In the genomic region with DNA sequence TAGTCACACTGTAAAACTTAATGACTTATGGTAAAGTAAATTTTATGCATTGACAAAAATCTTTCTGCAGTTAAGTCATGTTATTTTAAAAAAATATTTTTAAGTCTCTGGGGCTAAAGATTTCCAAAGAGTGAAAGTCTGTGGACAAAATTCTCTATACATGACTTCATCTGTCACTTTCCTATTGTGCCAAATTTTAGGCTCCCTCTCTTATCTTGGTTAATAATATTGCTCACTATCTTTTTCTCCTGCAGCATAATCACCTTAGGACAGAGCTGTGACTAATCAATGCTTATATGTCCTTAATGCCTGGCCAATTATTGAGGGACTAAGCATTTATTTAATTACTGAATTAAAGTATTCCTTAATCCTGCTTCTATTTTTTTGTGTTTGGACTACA, we compare ENCODE assay signal across 26 cellular contexts. TPM values are rescaled to one million over a fixed set of nuclear protein-coding genes. Genes with fewer than 3 reads are reported as not detected.
DNase-seq lines count a peak whose midpoint lies in the region; ATAC-seq and TF ChIP-seq lines count a peak whose summit lies in the region.
"Had no signal": no experiment of that assay in that cellular context is flagged by ENCODE, and none has a peak within 500 bp of the region (broad histone marks: within the 10 kb centered on the region; RNA-seq: fewer than 3 reads in every experiment).

No MANE protein-coding gene starts in this region.

- H3K27me3 ChIP-seq in ascending aorta (no peaks in the 10 kb centered on the region), mesenchymal stem cell (ENCODE audit: control insufficient read depth in 1 of 2, insufficient read depth in 1 of 2, low read length in 2 of 2) (no peaks in the 10 kb centered on the region), vagina (no peaks in the 10 kb centered on the region), upper lobe of left lung (no peaks in the 10 kb centered on the region), mesendoderm (ENCODE audit: insufficient read depth, low read length, poor library complexity) (no peaks in the 10 kb centered on the region)
- H3K27me3 ChIP-seq: breast epithelium, neutrophil, SJSA1 had no signal

- H2BK5ac ChIP-seq in mesenchymal stem cell (ENCODE audit: low read depth, low read length, poor library complexity, severe bottlenecking) = no peak overlapping the region
- H2BK5ac ChIP-seq in mesendoderm (ENCODE audit: low read length) = no peak overlapping the region

- H2BK15ac ChIP-seq in mesenchymal stem cell (ENCODE audit: low read depth, poor library complexity, severe bottlenecking) = no peak overlapping the region
- H2BK15ac ChIP-seq in mesendoderm (replicated peaks; ENCODE audit: low read depth) = no peak overlapping the region

- H3K36me3 ChIP-seq in ascending aorta = no peaks in the 10 kb centered on the region
- no peaks in the 10 kb centered on the region for H3K36me3 ChIP-seq in mesenchymal stem cell (ENCODE audit: control insufficient read depth in 1 of 2, insufficient read depth in 2 of 2, low read depth in 1 of 2, low read length in 2 of 2)
- H3K36me3 ChIP-seq in vagina = no peaks in the 10 kb centered on the region
- no peaks in the 10 kb centered on the region for H3K36me3 ChIP-seq in upper lobe of left lung
- H3K36me3 ChIP-seq in mesendoderm (ENCODE audit: control insufficient read depth, insufficient read depth, low read length) = no peaks in the 10 kb centered on the region
- H3K36me3 ChIP-seq: breast epithelium, neutrophil, SJSA1, WERI-Rb-1 had no signal

- H2AK5ac ChIP-seq in mesenchymal stem cell (ENCODE audit: low read length, severe bottlenecking) (no peak overlapping the region), mesendoderm (ENCODE audit: low read length) (no peak overlapping the region)

- H3K4me1 ChIP-seq in ascending aorta = peaks cover 3 to 29% of the 10 kb centered on the region in 2 donors
- H3K4me1 ChIP-seq in mesenchymal stem cell (ENCODE audit: control insufficient read depth, insufficient read depth, low read depth, low read length) = peaks cover 2% of the 10 kb centered on the region
- H3K4me1 ChIP-seq in vagina = peaks cover 52% of the 10 kb centered on the region
- peaks cover 6 to 36% (median 9%) of the 10 kb centered on the region in 4 donors for H3K4me1 ChIP-seq in upper lobe of left lung
- no peaks in the 10 kb centered on the region for H3K4me1 ChIP-seq in mesendoderm (ENCODE audit: control insufficient read depth, low read depth, low read length)
- H3K4me1 ChIP-seq: breast epithelium had no signal

- H3K14ac ChIP-seq in mesenchymal stem cell (ENCODE audit: low read length in 2 of 2) = no peak overlapping the region

- H3K9me3 ChIP-seq in ascending aorta (no peaks in the 10 kb centered on the region), mesenchymal stem cell (ENCODE audit: control insufficient read depth, low read length) (no peaks in the 10 kb centered on the region), vagina (no peaks in the 10 kb centered on the region), upper lobe of left lung (no peaks in the 10 kb centered on the region)
- H3K9me3 ChIP-seq: breast epithelium, neutrophil, psoas muscle, SJSA1 had no signal

- no peak overlapping the region for H4K5ac ChIP-seq in mesendoderm (ENCODE audit: low read length)

- H3K23ac ChIP-seq in mesenchymal stem cell (ENCODE audit: low read length in 2 of 2) (no peak overlapping the region), mesendoderm (ENCODE audit: low read length) (no peak overlapping the region)

- no peak for ATAC-seq in upper lobe of left lung (ENCODE audit: low FRiP score in 2 of 2)
- ATAC-seq: activated CD8-positive, alpha-beta T cell treated with anti-CD3 and anti-CD28 coated beads, Interleukin-2, amount 10 ng/mL, durations not matched to agents 7 days and 5 days; HepG2; left colon; psoas muscle had no signal

- H3K9ac ChIP-seq in mesenchymal stem cell (ENCODE audit: low read length) (peak overlapping the region; percentile 73), mesendoderm (ENCODE audit: low read length) (no peak overlapping the region)

- H3K18ac ChIP-seq in mesenchymal stem cell (ENCODE audit: low read depth in 1 of 2, low read length in 2 of 2) (no peak overlapping the region), mesendoderm (ENCODE audit: low read length) (no peak overlapping the region)

- no peak overlapping the region for H4K8ac ChIP-seq in mesenchymal stem cell (ENCODE audit: low read length)
- no peak overlapping the region for H4K8ac ChIP-seq in mesendoderm (ENCODE audit: low read depth, low read length)

- no peak overlapping the region for H2AFZ ChIP-seq in mesenchymal stem cell (ENCODE audit: low read depth, low read length)

- no peak overlapping the region for H3K56ac ChIP-seq in mesendoderm (ENCODE audit: low read length)

- H3K79me2 ChIP-seq in mesendoderm (ENCODE audit: control insufficient read depth, insufficient read depth, low read length) = no peaks in the 10 kb centered on the region

- no peak overlapping the region for H2BK12ac ChIP-seq in mesenchymal stem cell (ENCODE audit: low read length in 2 of 2)

- H2BK120ac ChIP-seq in mesenchymal stem cell (ENCODE audit: low read depth, low read length) (no peak overlapping the region), mesendoderm (ENCODE audit: low read depth, low read length) (no peak overlapping the region)

- no peak overlapping the region for H3K4ac ChIP-seq in mesenchymal stem cell (ENCODE audit: low read depth in 1 of 2, low read length in 2 of 2)
- no peak overlapping the region for H3K4ac ChIP-seq in mesendoderm (ENCODE audit: low read depth, low read length)

- H4K91ac ChIP-seq in mesenchymal stem cell (ENCODE audit: low read length) = no peak overlapping the region

- H3K4me3 ChIP-seq in ascending aorta = no peak overlapping the region
- peak overlapping the region in 1 of 2 experiments; percentile 16 for H3K4me3 ChIP-seq in mesenchymal stem cell (ENCODE audit: insufficient read depth in 1 of 2, low read depth in 1 of 2, low read length in 2 of 2)
- no peak overlapping the region for H3K4me3 ChIP-seq in vagina
- no peak overlapping the region for H3K4me3 ChIP-seq in upper lobe of left lung
- no peak overlapping the region for H3K4me3 ChIP-seq in mesendoderm (ENCODE audit: low read length)
- H3K4me3 ChIP-seq: breast epithelium, psoas muscle, SJSA1 had no signal

- DNase-seq in NCI-H1694 treated with DMSO at 0.1 percent for 48 hours (lab: John Stamatoyannopoulos, UW) = peak; percentile 30
- DNase-seq in NCI-H1694 (lab: John Stamatoyannopoulos, UW) = no peak
- no peak for DNase-seq in ascending aorta (ENCODE audit: low spot score in 2 of 2)
- no peak for DNase-seq in mesenchymal stem cell
- no peak for DNase-seq in vagina (ENCODE audit: extremely low spot score in 2 of 2)
- DNase-seq in upper lobe of left lung = no peak
- no peak for DNase-seq in mesendoderm
- DNase-seq in NCI-H748 (lab: John Stamatoyannopoulos, UW; ENCODE audit: unreplicated experiment) = no peak
- DNase-seq: 8988T; activated CD4-positive, alpha-beta T cell treated with anti-CD3 and anti-CD28 coated beads for 4 hours; activated CD8-positive, alpha-beta T cell treated with anti-CD3 and anti-CD28 coated beads, Interleukin-2, amount 10 ng/mL, durations not matched to agents 7 days and 5 days; activated naive CD4-positive, alpha-beta T cell treated with anti-CD3 and anti-CD28 coated beads for 36 hours; CD4-positive, alpha-beta memory T cell; immature natural killer cell; Karpas-422; left colon; NCI-H1436 treated with DMSO at 0.1 percent for 48 hours; NCI-H774; psoas muscle; stimulated activated CD4-positive, alpha-beta T cell treated with anti-CD3 and anti-CD28 coated beads, Interleukin-4, amount 100 ng/mL, for 4 hours; WERI-Rb-1 had no signal

- no peak overlapping the region for H3K4me2 ChIP-seq in mesenchymal stem cell (ENCODE audit: low read length, poor library complexity, severe bottlenecking)
- H3K4me2 ChIP-seq in mesendoderm (ENCODE audit: low read length) = no peak overlapping the region

- peaks cover 5% of the 10 kb centered on the region for H3K79me1 ChIP-seq in mesenchymal stem cell (replicated peaks; ENCODE audit: low read length, poor library complexity, severe bottlenecking)
- H3K79me1 ChIP-seq in mesendoderm (ENCODE audit: low read length) = no peaks in the 10 kb centered on the region

- TF ChIP-seq CTCF in ascending aorta (IDR thresholded peaks at IDR 0.05) (no peak), vagina (IDR thresholded peaks at IDR 0.05) (no peak), upper lobe of left lung (IDR thresholded peaks at IDR 0.05) (no peak)

- TF ChIP-seq POLR2A in vagina (IDR thresholded peaks at IDR 0.05) = no peak
- TF ChIP-seq POLR2A in upper lobe of left lung (IDR thresholded peaks at IDR 0.05) = no peak

- no peak for TF ChIP-seq EP300 in upper lobe of left lung (IDR thresholded peaks at IDR 0.05)

- intact Hi-C loops in ascending aorta (cut with DNase I) = no loop called here
- intact Hi-C loops in vagina (cut with DNase I) = no loop called here

- H3K27ac ChIP-seq in ascending aorta (peak overlapping the region; percentile 3 to 16), mesenchymal stem cell (ENCODE audit: low read length, poor library complexity, severe bottlenecking) (no peak overlapping the region), vagina (peak overlapping the region; percentile 22), upper lobe of left lung (no peak overlapping the region), mesendoderm (ENCODE audit: low read depth, low read length) (no peak overlapping the region)
- H3K27ac ChIP-seq: neutrophil, psoas muscle, RWPE1, SJSA1, WERI-Rb-1 had no signal

RNA-seq across cellular contexts. Expression of gene LURAP1L, which starts 15.2 kb away (rescaled TPM):
- 1.6 TPM for total RNA-seq in ascending aorta
- 32.8 TPM for polyA plus RNA-seq in mesenchymal stem cell (2013, experiment 1 of 2)
- polyA plus RNA-seq in mesenchymal stem cell (2013, experiment 2 of 2) = 33.7 TPM
- 14.5 TPM for total RNA-seq in vagina
- 10 to 100 TPM; 25.4 to 59.7 (median 33.6) TPM for total RNA-seq in upper lobe of left lung
- 0.22 TPM for polyA plus RNA-seq in mesendoderm (2013, experiment 1 of 2)
- polyA plus RNA-seq in mesendoderm (2013, experiment 2 of 2) = 0.24 TPM
- total RNA-seq: activated CD8-positive, alpha-beta T cell treated with anti-CD3 and anti-CD28 coated beads, Interleukin-2, amount 10 ng/mL, durations not matched to agents 7 days and 5 days; activated naive CD4-positive, alpha-beta T cell treated with anti-CD3 and anti-CD28 coated beads for 36 hours; CD4-positive, alpha-beta memory T cell; SJSA1 had no signal
- polyA plus RNA-seq: CD4-positive, alpha-beta memory T cell; immature natural killer cell had no signal

Comparison
In these comparisons a context has a peak if more than half of its experiments do, and no peak if none do; other contexts are left out.
1. H3K27ac ChIP-seq: peak in ascending aorta (2 of 2) and vagina (single experiment); none in mesenchymal stem cell (single experiment), upper lobe of left lung (0 of 4) and mesendoderm (single experiment).